ENCODE assay signal across 8 cellular contexts in the genomic region with DNA sequence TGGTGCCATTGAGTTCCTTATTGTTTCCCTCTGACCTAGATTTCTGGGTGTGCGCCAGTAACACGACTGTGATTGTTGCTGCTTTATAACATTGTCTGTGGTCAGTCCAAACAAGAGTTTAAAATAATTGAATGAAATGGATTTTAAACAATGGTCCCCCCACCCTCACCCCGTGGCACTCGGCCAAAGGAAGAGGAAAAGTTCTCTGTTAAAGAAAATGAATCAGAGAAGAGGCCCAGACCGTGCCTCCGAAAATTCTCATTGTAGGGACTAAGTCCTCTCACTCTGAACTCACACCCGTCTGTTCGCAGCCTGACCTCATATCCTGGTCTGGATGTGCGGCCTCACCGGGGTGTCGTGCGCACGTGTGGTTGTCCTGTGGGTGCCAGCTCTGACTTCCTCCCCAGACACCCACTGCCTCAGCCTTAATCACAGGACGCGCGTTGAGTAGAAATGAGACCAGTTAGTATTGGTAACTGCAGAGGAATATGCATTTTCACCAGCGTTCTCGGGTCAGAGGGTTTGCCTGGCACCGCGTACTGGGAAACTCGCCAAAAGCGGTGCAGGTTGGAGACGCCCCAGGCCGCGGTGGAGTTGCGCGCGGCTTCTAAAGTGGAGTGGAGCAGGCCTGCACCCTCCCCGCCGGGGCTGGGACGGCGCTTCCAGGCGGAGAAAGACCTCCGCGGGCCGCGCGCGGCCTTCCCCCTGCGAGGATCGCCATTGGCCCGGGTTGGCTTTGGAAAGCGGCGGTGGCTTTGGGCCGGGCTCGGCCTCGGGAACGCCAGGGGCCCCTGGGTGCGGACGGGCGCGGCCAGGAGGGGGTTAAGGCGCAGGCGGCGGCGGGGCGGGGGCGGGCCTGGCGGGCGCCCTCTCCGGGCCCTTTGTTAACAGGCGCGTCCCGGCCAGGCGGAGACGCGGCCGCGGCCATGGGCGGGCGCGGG. TPM values are rescaled to one million over a fixed set of nuclear protein-coding genes. Genes with fewer than 3 reads are reported as not detected.
DNase-seq lines count a peak whose midpoint lies in the region; ATAC-seq and TF ChIP-seq lines count a peak whose summit lies in the region.

Gene ABL1, plus strand, starts transcription at position 884 of the 941 bp plus-strand sequence. CDS start 193 bp downstream, outside the sequence.

- H3K4me3 ChIP-seq in SJSA1: peak within 1 kb of the TSS; percentile 71
- H3K4me3 ChIP-seq in testis: peak within 1 kb of the TSS; percentile 60 to 74

- H3K27me3 ChIP-seq in SJSA1 (replicated peaks): no peaks in the 10 kb centered on the region
- H3K27me3 ChIP-seq in testis: no peaks in the 10 kb centered on the region

- H3K27ac ChIP-seq in KOPT-K1 (ENCODE audit: low read depth, low read length, poor library complexity, severe bottlenecking) (peak within 1 kb of the TSS; percentile 69), SJSA1 (peak within 1 kb of the TSS; percentile 91), testis (peak within 1 kb of the TSS; percentile 90 to 91)

- intact Hi-C loops in testis (cut with DNase I; ENCODE audit: low total_unique reads): no loop called here

- DNase-seq in DMS 273 (lab: John Stamatoyannopoulos, UW; ENCODE audit: unreplicated experiment): peak; percentile 92
- peak; percentile 79 to 85 for DNase-seq in SJSA1 (ENCODE audit: low read depth in 1 of 2, low spot score in 2 of 2)
- DNase-seq in activated naive CD4-positive, alpha-beta T cell (lab: John Stamatoyannopoulos, UW): peak in 3 of 4 experiments; percentile 30 to 50 (median 35)
- DNase-seq in foreskin melanocyte: peak; percentile 59
- peak; percentile 77 for DNase-seq in occipital lobe (lab: John Stamatoyannopoulos, UW)
- peak; percentile 73 for DNase-seq in testis

- TF ChIP-seq POLR2A in testis (IDR thresholded peaks at IDR 0.05): no peak

- peak in 1 of 3 experiments; percentile 19 for TF ChIP-seq CTCF in testis (IDR thresholded peaks at IDR 0.05)

- H3K36me3 ChIP-seq in KOPT-K1 (ENCODE audit: insufficient read depth, low read length) (no peaks in the 10 kb centered on the region), SJSA1 (0 out of 2 replicates have a peak, but pooled peaks cover 3% of the 10 kb centered on the region), testis (ENCODE audit: low read depth, missing control alignments) (no peaks in the 10 kb centered on the region)

- H3K9me3 ChIP-seq in KOPT-K1 (ENCODE audit: insufficient read depth, low read length, poor library complexity, severe bottlenecking) (no peaks in the 10 kb centered on the region), SJSA1 (replicated peaks) (no peaks in the 10 kb centered on the region), testis (no peaks in the 10 kb centered on the region)

- WGBS in testis, 2 donors: 3 to 6% methylated on average over 8 to 28 of the region's 72 CpGs

- peaks cover 27% of the 10 kb centered on the region for H3K4me1 ChIP-seq in SJSA1 (replicated peaks)
- H3K4me1 ChIP-seq in testis: peaks cover 41% of the 10 kb centered on the region

- ATAC-seq in GM21515 (IDR thresholded peaks at IDR 0.05; ENCODE audit: unreplicated experiment): peak; percentile 47

RNA-seq across cellular contexts. Expression of gene ABL1, which starts in this region (rescaled TPM):
- 20.5 and 24.7 TPM in 2 replicates for total RNA-seq in SJSA1 (2014; rRNA removed; shearing (Covaris generic))
- total RNA-seq in occipital lobe: 25.1 TPM
- total RNA-seq in testis: 10 to 100 TPM; 57.2 to 65.9 TPM
- 51.0 TPM for polyA plus RNA-seq in testis (ENCODE audit: insufficient read depth, low read depth, low replicate concordance)

Comparison
In these comparisons a context has a peak if more than half of its experiments do, and no peak if none do; other contexts are left out.
1. Peak in every context shown above with its lines: DNase-seq, ATAC-seq, H3K4me3 ChIP-seq and H3K27ac ChIP-seq.
2. DNase-seq: peak in every context shown above with its lines; median percentile 92 in DMS 273; 82 in SJSA1; 77 in occipital lobe; 73 in testis; 59 in foreskin melanocyte; 35 in activated naive CD4-positive, alpha-beta T cell.